In genomic region chr1:16229976-16230740, GRCh38 we compare ENCODE assay signal across 26 cellular contexts.
"Had no signal": no experiment of that assay in that cellular context is flagged by ENCODE, and none has a peak within 500 bp of the region (broad histone marks: within the 10 kb centered on the region; RNA-seq: fewer than 3 reads in every experiment).

No MANE protein-coding gene starts in this region.

- H2AFZ ChIP-seq: neural progenitor cell had no signal

- ATAC-seq: activated CD8-positive, alpha-beta T cell treated with anti-CD3 and anti-CD28 coated beads for 36 hours; activated T-cell treated with anti-CD3 and anti-CD28 coated beads, Interleukin-2, amount 50 U/mL, for 4 hours; activated T-helper 17 cell treated with anti-CD3 and anti-CD28 coated beads, Interleukin-2, amount 50 U/mL, for 72 hours; left colon; natural killer cell; sciatic nerve; stimulated activated effector memory CD8-positive, alpha-beta T cell treated with anti-CD3 and anti-CD28 coated beads, Interleukin-12 subunit alpha, Interleukin-12 subunit beta, amount 100 ng/mL, for 72 hours had no signal

- DNase-seq: activated B cell treated with CpG ODN at 0.5 μM for 24 hours; activated CD4-positive, alpha-beta T cell treated with anti-CD3 and anti-CD28 coated beads, Interleukin-2, amount 50 U/mL, for 1 hour; activated CD8-positive, alpha-beta T cell treated with anti-CD3 and anti-CD28 coated beads for 36 hours; activated gamma-delta T cell treated with Interleukin-2 at 50 U/mL for 16 hours; activated naive CD4-positive, alpha-beta T cell treated with anti-CD3 and anti-CD28 coated beads, Interleukin-2, amount 50 U/mL, for 16 hours; activated T-cell treated with anti-CD3 and anti-CD28 coated beads, Interleukin-2, amount 50 U/mL, for 4 hours; amniotic stem cell; brain microvascular endothelial cell; central memory CD4-positive, alpha-beta T cell; effector CD8-positive, alpha-beta T cell; left colon; natural killer cell; stimulated activated CD4-positive, alpha-beta T cell treated with anti-CD3 and anti-CD28 coated beads, Interleukin-4, amount 100 ng/mL, for 24 hours; stomach; thyroid gland had no signal

- H3K9me3 Mint-ChIP-seq: activated B cell treated with CpG ODN at 0.5 μM for 24 hours; activated CD8-positive, alpha-beta T cell treated with anti-CD3 and anti-CD28 coated beads for 36 hours; activated T-cell treated with anti-CD3 and anti-CD28 coated beads, Interleukin-2, amount 50 U/mL, for 4 hours; activated T-helper 17 cell treated with anti-CD3 and anti-CD28 coated beads, Interleukin-2, amount 50 U/mL, for 72 hours; memory B cell; natural killer cell; neural progenitor cell; stimulated activated effector memory CD8-positive, alpha-beta T cell treated with anti-CD3 and anti-CD28 coated beads, Interleukin-12 subunit alpha, Interleukin-12 subunit beta, amount 100 ng/mL, for 72 hours had no signal

- H3K4me3 Mint-ChIP-seq: activated B cell treated with CpG ODN at 0.5 μM for 24 hours; activated CD8-positive, alpha-beta T cell treated with anti-CD3 and anti-CD28 coated beads for 36 hours; activated T-cell treated with anti-CD3 and anti-CD28 coated beads, Interleukin-2, amount 50 U/mL, for 4 hours; activated T-helper 17 cell treated with anti-CD3 and anti-CD28 coated beads, Interleukin-2, amount 50 U/mL, for 72 hours; memory B cell; natural killer cell; neural progenitor cell; stimulated activated effector memory CD8-positive, alpha-beta T cell treated with anti-CD3 and anti-CD28 coated beads, Interleukin-12 subunit alpha, Interleukin-12 subunit beta, amount 100 ng/mL, for 72 hours had no signal

- H3K4me1 Mint-ChIP-seq: activated T-helper 17 cell treated with anti-CD3 and anti-CD28 coated beads, Interleukin-2, amount 50 U/mL, for 72 hours; stimulated activated effector memory CD8-positive, alpha-beta T cell treated with anti-CD3 and anti-CD28 coated beads, Interleukin-12 subunit alpha, Interleukin-12 subunit beta, amount 100 ng/mL, for 72 hours had no signal

- FAIRE-seq: astrocyte, endometrium, frontal cortex had no signal

- H3K9me3 ChIP-seq: thyroid gland, vagina had no signal

- H3K27ac ChIP-seq: brain microvascular endothelial cell, neural progenitor cell, skin epidermis, stomach, thyroid gland, upper lobe of left lung, vagina had no signal

- H3K4me2 ChIP-seq: neural progenitor cell had no signal

- H3K27me3 ChIP-seq: thyroid gland, vagina had no signal

- H3K4me3 ChIP-seq: neural progenitor cell, skin epidermis, stomach, thyroid gland, upper lobe of left lung, vagina had no signal

- H3K36me3 ChIP-seq: brain microvascular endothelial cell, neural progenitor cell, thyroid gland, vagina had no signal

- H3K9ac ChIP-seq: neural progenitor cell had no signal

- H3K27ac Mint-ChIP-seq: activated B cell treated with CpG ODN at 0.5 μM for 24 hours; activated CD8-positive, alpha-beta T cell treated with anti-CD3 and anti-CD28 coated beads for 36 hours; activated T-helper 17 cell treated with anti-CD3 and anti-CD28 coated beads, Interleukin-2, amount 50 U/mL, for 72 hours; memory B cell; natural killer cell; neural progenitor cell; stimulated activated effector memory CD8-positive, alpha-beta T cell treated with anti-CD3 and anti-CD28 coated beads, Interleukin-12 subunit alpha, Interleukin-12 subunit beta, amount 100 ng/mL, for 72 hours had no signal
